20 cellular contexts compared by ENCODE assay signal in genomic region chr1:55041613-55042012, GRCh38. TPM values are rescaled to one million over a fixed set of nuclear protein-coding genes. Genes with fewer than 3 reads are reported as not detected.
"Had no signal": no experiment of that assay in that cellular context is flagged by ENCODE, and none has a peak within 500 bp of the region (broad histone marks: within the 10 kb centered on the region; RNA-seq: fewer than 3 reads in every experiment).

No MANE protein-coding gene starts in this region.

- H3K4me3 ChIP-seq: ascending aorta, coronary artery, gastrocnemius medialis had no signal

- H3K4me1 Mint-ChIP-seq: activated CD4-positive, alpha-beta T cell treated with anti-CD3 and anti-CD28 coated beads, Interleukin-2, amount 10 ng/mL, durations not matched to agents 24 days and 14 days; central memory CD8-positive, alpha-beta T cell had no signal

- H3K36me3 ChIP-seq: ascending aorta, gastrocnemius medialis, left lung had no signal

- ATAC-seq: activated T-cell treated with anti-CD3 and anti-CD28 coated beads, Interleukin-2, amount 50 U/mL, for 4 hours; esophagus mucosa; gastrocnemius medialis had no signal

- H3K4me3 Mint-ChIP-seq: activated CD4-positive, alpha-beta T cell treated with anti-CD3 and anti-CD28 coated beads, Interleukin-2, amount 10 ng/mL, durations not matched to agents 24 days and 14 days; activated T-cell treated with anti-CD3 and anti-CD28 coated beads, Interleukin-2, amount 50 U/mL, for 4 hours; central memory CD8-positive, alpha-beta T cell had no signal

- H3K9me3 Mint-ChIP-seq: activated CD4-positive, alpha-beta T cell treated with anti-CD3 and anti-CD28 coated beads, Interleukin-2, amount 10 ng/mL, durations not matched to agents 24 days and 14 days; activated T-cell treated with anti-CD3 and anti-CD28 coated beads, Interleukin-2, amount 50 U/mL, for 4 hours; central memory CD8-positive, alpha-beta T cell; neural crest cell had no signal

- H3K9me3 ChIP-seq: ascending aorta, gastrocnemius medialis, left lung had no signal

- H3K27me3 ChIP-seq: ascending aorta had no signal

- H3K27ac Mint-ChIP-seq: activated CD4-positive, alpha-beta T cell treated with anti-CD3 and anti-CD28 coated beads, Interleukin-2, amount 10 ng/mL, durations not matched to agents 24 days and 14 days had no signal

- DNase-seq: activated CD4-positive, alpha-beta T cell treated with anti-CD3 and anti-CD28 coated beads, Interleukin-2, amount 10 ng/mL, durations not matched to agents 24 days and 14 days; activated CD8-positive, alpha-beta memory T cell treated with anti-CD3 and anti-CD28 coated beads, Interleukin-2, amount 50 U/mL, for 4 hours; activated naive CD4-positive, alpha-beta T cell treated with anti-CD3 and anti-CD28 coated beads, Interleukin-2, amount 50 U/mL, for 16 hours; activated T-cell treated with anti-CD3 and anti-CD28 coated beads, Interleukin-2, amount 50 U/mL, for 4 hours; gastrocnemius medialis; head of caudate nucleus; left lung; stimulated activated naive CD4-positive, alpha-beta T cell; T1000 had no signal

- H3K27ac ChIP-seq: ascending aorta, coronary artery, gastrocnemius medialis, left lung had no signal

RNA-seq across cellular contexts. Expression of gene PCSK9, which starts 2.3 kb away (rescaled TPM):
- total RNA-seq: activated CD4-positive, alpha-beta T cell treated with anti-CD3 and anti-CD28 coated beads, Interleukin-2, amount 10 ng/mL, durations not matched to agents 24 days and 14 days; ascending aorta; T-helper 1 cell treated with Interleukin-12 subunit alpha and Interleukin-12 subunit beta and Interleukin-4 antibody, amounts not matched to agents 30 ng/mL and 1 ng/mL, for 36 hours had no signal

RNA-seq across cellular contexts. Expression of gene BSND, which starts 42.9 kb away (rescaled TPM):
- total RNA-seq: activated CD4-positive, alpha-beta T cell treated with anti-CD3 and anti-CD28 coated beads, Interleukin-2, amount 10 ng/mL, durations not matched to agents 24 days and 14 days; activated T-cell treated with anti-CD3 and anti-CD28 coated beads, Interleukin-2, amount 50 U/mL, for 4 hours; ascending aorta; esophagus mucosa; gastrocnemius medialis; kidney epithelial cell; left lung; myocyte; neural crest cell; osteocyte; pulmonary artery endothelial cell; T-helper 1 cell treated with Interleukin-12 subunit alpha and Interleukin-12 subunit beta and Interleukin-4 antibody, amounts not matched to agents 30 ng/mL and 1 ng/mL, for 36 hours; ureter had no signal
